ENCODE assay signal across 1 cellular context in the genomic region with DNA sequence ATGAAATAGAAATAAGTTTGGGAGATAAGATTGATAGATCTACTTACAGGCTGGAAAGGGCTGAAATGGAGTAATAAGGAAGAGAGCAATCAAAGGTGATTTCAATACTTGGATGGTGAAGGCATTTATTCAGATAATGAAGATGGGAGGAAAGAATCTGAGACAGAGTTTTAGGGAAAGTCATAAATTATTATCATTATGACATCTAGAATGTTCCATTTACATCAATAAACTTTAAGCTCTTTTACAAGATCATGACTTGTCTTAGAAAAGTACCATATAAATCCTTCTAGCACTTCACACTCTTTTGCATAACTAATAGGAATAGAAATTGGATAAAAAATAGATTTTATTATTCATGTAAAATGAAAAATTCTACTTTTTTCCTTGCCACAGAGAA.
TF ChIP-seq lines count a peak whose summit lies in the region.

No MANE protein-coding gene starts in this region.

TF ChIP-seq in HepG2, 621 proteins besides CTCF, POLR2A, EP300 and RAD21 (continued from another document):
- TF ChIP-seq, protein P1, sequence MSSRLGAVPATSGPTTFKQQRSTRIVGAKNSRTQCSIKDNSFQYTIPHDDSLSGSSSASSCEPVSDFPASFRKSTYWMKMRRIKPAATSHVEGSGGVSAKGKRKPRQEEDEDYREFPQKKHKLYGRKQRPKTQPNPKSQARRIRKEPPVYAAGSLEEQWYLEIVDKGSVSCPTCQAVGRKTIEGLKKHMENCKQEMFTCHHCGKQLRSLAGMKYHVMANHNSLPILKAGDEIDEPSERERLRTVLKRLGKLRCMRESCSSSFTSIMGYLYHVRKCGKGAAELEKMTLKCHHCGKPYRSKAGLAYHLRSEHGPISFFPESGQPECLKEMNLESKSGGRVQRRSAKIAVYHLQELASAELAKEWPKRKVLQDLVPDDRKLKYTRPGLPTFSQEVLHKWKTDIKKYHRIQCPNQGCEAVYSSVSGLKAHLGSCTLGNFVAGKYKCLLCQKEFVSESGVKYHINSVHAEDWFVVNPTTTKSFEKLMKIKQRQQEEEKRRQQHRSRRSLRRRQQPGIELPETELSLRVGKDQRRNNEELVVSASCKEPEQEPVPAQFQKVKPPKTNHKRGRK (CRISPR knock-in tag; IDR thresholded peaks at IDR 0.05) = no peak
- TF ChIP-seq ZFY (CRISPR knock-in tag; IDR thresholded peaks at IDR 0.05) (0 out of 2 replicates have a peak, but pooled peaks have one; percentile 8), POLR2AphosphoS2 (IDR thresholded peaks at IDR 0.05; ENCODE audit: low read depth, low read length) (no peak)
TF ChIP-seq in HepG2: peak in this region for 1.
